Comparison of ENCODE assay signal across 9 cellular contexts in the genomic region with DNA sequence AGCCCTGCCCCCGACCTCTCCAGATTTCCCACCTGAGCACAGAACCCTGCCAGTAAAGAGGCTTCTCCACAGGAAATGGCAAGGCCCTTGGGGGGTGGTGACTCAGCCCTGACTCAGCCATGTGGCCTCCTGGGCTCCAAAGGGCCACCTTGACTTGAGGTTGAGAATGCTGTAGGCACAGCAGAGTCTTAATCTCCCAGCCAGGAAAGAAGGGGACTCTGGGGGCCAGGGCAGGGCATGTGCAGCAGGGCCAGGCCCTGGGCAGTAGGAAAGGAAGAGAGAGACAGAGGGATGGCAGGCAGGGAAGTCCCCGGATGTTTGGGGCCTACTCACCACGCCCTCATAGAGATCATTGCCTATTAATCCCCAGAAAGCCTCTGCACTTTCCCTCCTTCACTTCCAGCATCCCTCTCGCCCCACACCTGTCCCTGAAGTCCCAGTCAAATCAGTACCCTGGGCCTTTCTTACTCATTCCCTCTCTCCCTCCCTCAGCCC. TPM values are rescaled to one million over a fixed set of nuclear protein-coding genes. Genes with fewer than 3 reads are reported as not detected.
A peak's percentile ranks its signal among the peaks of the same experiment; 100 is the strongest.
DNase-seq lines count a peak whose midpoint lies in the region.
"Had no signal": no experiment of that assay in that cellular context is flagged by ENCODE, and none has a peak within 500 bp of the region (broad histone marks: within the 10 kb centered on the region; RNA-seq: fewer than 3 reads in every experiment).

No MANE protein-coding gene starts in this region.

- H3K27me3 ChIP-seq in BLaER1 treated with 17β-estradiol and CSF1 and Interleukin-3, amounts not matched to agents 10 nM and 100 nM = peaks cover 25 to 39% (median 33%) of the 10 kb centered on the region in 11 experiments
- H3K27me3 ChIP-seq in MG63 = no peaks in the 10 kb centered on the region

- peaks cover 14% of the 10 kb centered on the region for H3K27me3 Mint-ChIP-seq in stimulated activated naive CD8-positive, alpha-beta T cell treated with anti-CD3 and anti-CD28 coated beads, Interleukin-15, Interleukin-2, amounts not matched to agents 100 ng/mL and 50 ng/mL, for 24 hours

- H3K36me3 Mint-ChIP-seq in stimulated activated naive CD8-positive, alpha-beta T cell treated with anti-CD3 and anti-CD28 coated beads, Interleukin-15, Interleukin-2, amounts not matched to agents 100 ng/mL and 50 ng/mL, for 24 hours (ENCODE audit: low read depth) = no peaks in the 10 kb centered on the region

- H3K4me3 ChIP-seq in BLaER1 treated with 17β-estradiol and CSF1 and Interleukin-3, amounts not matched to agents 10 nM and 100 nM = no peak overlapping the region
- H3K4me3 ChIP-seq in MG63 = no peak overlapping the region

- no peaks in the 10 kb centered on the region for H3K36me3 ChIP-seq in BLaER1 treated with 17β-estradiol and CSF1 and Interleukin-3, amounts not matched to agents 10 nM and 100 nM
- H3K36me3 ChIP-seq in MG63 = no peaks in the 10 kb centered on the region; the same call in none of the 2 replicates

- H3K27ac ChIP-seq in BLaER1 treated with 17β-estradiol and CSF1 and Interleukin-3, amounts not matched to agents 10 nM and 100 nM = peak overlapping the region in 1 of 11 experiments; percentile 16; a peak in 1 of 22 replicates

- H3K4me3 Mint-ChIP-seq in stimulated activated naive CD8-positive, alpha-beta T cell treated with anti-CD3 and anti-CD28 coated beads, Interleukin-15, Interleukin-2, amounts not matched to agents 100 ng/mL and 50 ng/mL, for 24 hours = peak overlapping the region; percentile 36

- no peaks in the 10 kb centered on the region for H3K9me3 Mint-ChIP-seq in stimulated activated naive CD8-positive, alpha-beta T cell treated with anti-CD3 and anti-CD28 coated beads, Interleukin-15, Interleukin-2, amounts not matched to agents 100 ng/mL and 50 ng/mL, for 24 hours

- peak overlapping the region; percentile 90 for H3K27ac Mint-ChIP-seq in stimulated activated naive CD8-positive, alpha-beta T cell treated with anti-CD3 and anti-CD28 coated beads, Interleukin-15, Interleukin-2, amounts not matched to agents 100 ng/mL and 50 ng/mL, for 24 hours

- H3K9ac ChIP-seq in BLaER1 treated with 17β-estradiol and CSF1 and Interleukin-3, amounts not matched to agents 10 nM and 100 nM = no peak overlapping the region

- H4K20me1 ChIP-seq in BLaER1 treated with 17β-estradiol and CSF1 and Interleukin-3, amounts not matched to agents 10 nM and 100 nM = peaks cover 0 to 4% (median 0%) of the 10 kb centered on the region in 11 experiments; a peak in 3 of 22 replicates

- peak; percentile 91 for DNase-seq in MG63
- peak; percentile 86 for DNase-seq in activated CD8-positive, alpha-beta memory T cell treated with anti-CD3 and anti-CD28 coated beads, Interleukin-2, amount 50 U/mL, for 48 hours
- DNase-seq in islet precursor cell = peak; percentile 99
- DNase-seq in SKM-1 (lab: John Stamatoyannopoulos, UW; ENCODE audit: unreplicated experiment) = no peak
- DNase-seq in DMS114 treated with DMSO at 0.1 percent for 48 hours (lab: John Stamatoyannopoulos, UW; ENCODE audit: unreplicated experiment) = no peak
- DNase-seq in hippocampal formation (lab: John Stamatoyannopoulos, UW) = no peak

- H3K9me3 ChIP-seq in BLaER1 treated with 17β-estradiol and CSF1 and Interleukin-3, amounts not matched to agents 10 nM and 100 nM (replicated peaks in 1 of 11) = no peaks in the 10 kb centered on the region
- H3K9me3 ChIP-seq in MG63 = no peaks in the 10 kb centered on the region

- peaks cover 33 to 52% (median 43%) of the 10 kb centered on the region in 10 experiments for H3K4me1 ChIP-seq in BLaER1 treated with 17β-estradiol and CSF1 and Interleukin-3, amounts not matched to agents 10 nM and 100 nM

- peak overlapping the region; percentile 46 to 83 (median 73) for H3K4me2 ChIP-seq in BLaER1 treated with 17β-estradiol and CSF1 and Interleukin-3, amounts not matched to agents 10 nM and 100 nM

- peaks cover 44% of the 10 kb centered on the region for H3K4me1 Mint-ChIP-seq in stimulated activated naive CD8-positive, alpha-beta T cell treated with anti-CD3 and anti-CD28 coated beads, Interleukin-15, Interleukin-2, amounts not matched to agents 100 ng/mL and 50 ng/mL, for 24 hours (ENCODE audit: low read depth)

RNA-seq across cellular contexts. Expression of a gene that starts 4.8 kb away (rescaled TPM):
- total RNA-seq in MG63 (2014; rRNA removed; shearing (Covaris generic); ENCODE audit: low replicate concordance) = 162 and 248 TPM in 2 replicates

RNA-seq across cellular contexts. Expression of a gene that starts 44.0 kb away (rescaled TPM):
- total RNA-seq in MG63 (2014; rRNA removed; shearing (Covaris generic); ENCODE audit: low replicate concordance) = 16.9 and 25.8 TPM in 2 replicates

RNA-seq across cellular contexts. Expression of a gene that starts 56.1 kb away (rescaled TPM):
- total RNA-seq in MG63 (2014; rRNA removed; shearing (Covaris generic); ENCODE audit: low replicate concordance) = 2.5 and 5.3 TPM in 2 replicates
- total RNA-seq: glomerular endothelial cell had no signal

Comparison
In these comparisons a context has a peak if more than half of its experiments do, and no peak if none do; other contexts are left out.
1. DNase-seq: peak in MG63 (single experiment), activated CD8-positive, alpha-beta memory T cell treated with anti-CD3 and anti-CD28 coated beads, Interleukin-2, amount 50 U/mL, for 48 hours (single experiment) and islet precursor cell (single experiment); none in SKM-1 (single experiment), DMS114 treated with DMSO at 0.1 percent for 48 hours (single experiment) and hippocampal formation (0 of 2).